15 cellular contexts compared by ENCODE assay signal in the genomic region with DNA sequence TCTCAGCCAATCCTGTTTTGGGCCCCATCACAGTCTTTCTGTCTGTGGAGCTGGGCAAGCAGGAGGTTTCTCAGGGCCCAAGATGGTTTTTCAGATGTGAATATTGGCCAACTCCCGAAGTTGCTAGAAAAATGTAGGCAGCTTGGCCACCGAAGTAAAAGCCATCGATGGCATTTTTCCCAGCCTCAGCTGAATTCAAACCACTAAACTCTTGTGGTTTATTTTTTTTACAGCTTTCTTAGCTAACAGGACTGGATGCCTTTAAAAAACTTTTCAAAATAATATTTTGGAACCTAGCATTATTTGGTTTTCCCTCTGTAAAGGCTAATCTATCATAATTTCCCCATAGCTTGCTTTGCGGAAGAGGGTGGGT.
DNase-seq lines count a peak whose midpoint lies in the region; ATAC-seq and TF ChIP-seq lines count a peak whose summit lies in the region.
"Had no signal": no experiment of that assay in that cellular context is flagged by ENCODE, and none has a peak within 500 bp of the region (broad histone marks: within the 10 kb centered on the region; RNA-seq: fewer than 3 reads in every experiment).

No MANE protein-coding gene starts in this region.

- peak overlapping the region; percentile 68 for H3K4me2 ChIP-seq in osteoblast (ENCODE audit: insufficient read depth, low read length)

- H3K27me3 ChIP-seq in osteoblast (ENCODE audit: insufficient read depth, low read length) = peaks cover 65% of the 10 kb centered on the region

- no peaks in the 10 kb centered on the region for H3K79me2 ChIP-seq in osteoblast (ENCODE audit: insufficient read depth, low read length)
- H3K79me2 ChIP-seq: parathyroid adenoma had no signal

- no peak overlapping the region for H3K27ac ChIP-seq in osteoblast (ENCODE audit: low read depth, low read length)
- H3K27ac ChIP-seq: parathyroid adenoma, thoracic aorta had no signal

- peak; percentile 71 for DNase-seq in AG20443 (ENCODE audit: low spot score)
- peak; percentile 45 for DNase-seq in RPMI7951 (ENCODE audit: low read depth)
- peak; percentile 68 for DNase-seq in dedifferentiated amniotic fluid mesenchymal stem cell (ENCODE audit: extremely low spot score)
- peak; percentile 82 for DNase-seq in osteoblast (ENCODE audit: insufficient read length, low spot score, missing footprints)
- DNase-seq in sciatic nerve (ENCODE audit: low spot score) = no peak
- no peak for DNase-seq in COLO829 (ENCODE audit: low spot score)
- DNase-seq in DMS53 treated with DMSO at 0.1 percent for 48 hours (lab: John Stamatoyannopoulos, UW; ENCODE audit: unreplicated experiment) = no peak
- DNase-seq: activated CD4-positive, CD25-positive, alpha-beta regulatory T cell treated with anti-CD3 and anti-CD28 coated beads, Interleukin-2, amount 50 U/mL, for 72 hours; AML-193; gastrocnemius medialis; NCI-H1417 treated with DMSO at 0.1 percent for 48 hours; NCI-H774 had no signal

- peaks cover 22% of the 10 kb centered on the region for H3K4me1 ChIP-seq in osteoblast (ENCODE audit: insufficient read depth, low read length)
- H3K4me1 ChIP-seq: parathyroid adenoma had no signal

- H4K20me1 ChIP-seq in osteoblast (ENCODE audit: insufficient read depth, low read length) = no peaks in the 10 kb centered on the region

- no peaks in the 10 kb centered on the region for H3K36me3 ChIP-seq in osteoblast (ENCODE audit: insufficient read depth, low read length)
- H3K36me3 ChIP-seq: gastrocnemius medialis, thoracic aorta had no signal

- H3K9me3 ChIP-seq in osteoblast (ENCODE audit: low read depth, low read length) = no peaks in the 10 kb centered on the region
- H3K9me3 ChIP-seq: gastrocnemius medialis, thoracic aorta had no signal

- intact Hi-C loops in sciatic nerve (cut with DNase I) = no loop called here

- no peak for TF ChIP-seq CTCF in osteoblast (IDR thresholded peaks at IDR 0.05; ENCODE audit: extremely low read depth, low read depth, low read length)

- peak overlapping the region; percentile 49 for H3K4me3 ChIP-seq in osteoblast (ENCODE audit: insufficient read depth, low read length)
- H3K4me3 ChIP-seq: gastrocnemius medialis, thoracic aorta had no signal

- no peak for ATAC-seq in sciatic nerve
- no peak for ATAC-seq in GM19324 (IDR thresholded peaks at IDR 0.05; ENCODE audit: low FRiP score, unreplicated experiment)
- ATAC-seq: gastrocnemius medialis had no signal

- H2AFZ ChIP-seq in osteoblast (ENCODE audit: low read length) = no peak overlapping the region
- H2AFZ ChIP-seq: parathyroid adenoma had no signal

Comparison
In these comparisons a context has a peak if more than half of its experiments do, and no peak if none do; other contexts are left out.
1. DNase-seq: peak in AG20443 (single experiment), RPMI7951 (single experiment), dedifferentiated amniotic fluid mesenchymal stem cell (single experiment) and osteoblast (single experiment); none in sciatic nerve (single experiment), COLO829 (single experiment) and DMS53 treated with DMSO at 0.1 percent for 48 hours (single experiment).